In genomic region chr9:129175515-129175824, GRCh38 we compare ENCODE assay signal across 8 cellular contexts. TPM values are rescaled to one million over a fixed set of nuclear protein-coding genes. Genes with fewer than 3 reads are reported as not detected.
DNase-seq lines count a peak whose midpoint lies in the region; ATAC-seq and TF ChIP-seq lines count a peak whose summit lies in the region.

No MANE protein-coding gene starts in this region.

- DNase-seq in NB4 (ENCODE audit: low read depth) = no peak
- DNase-seq in effector memory CD4-positive, alpha-beta T cell = no peak
- no peak for DNase-seq in neural crest cell (ENCODE audit: low read depth, low spot score)
- no peak for DNase-seq in NCI-H1092 treated with DMSO at 0.1 percent for 48 hours (lab: John Stamatoyannopoulos, UW)
- no peak for DNase-seq in anterior cingulate cortex (lab: John Stamatoyannopoulos, UW)
- no peak for DNase-seq in NCI-H187 treated with DMSO at 0.1 percent for 48 hours (lab: John Stamatoyannopoulos, UW)

- peak overlapping the region; percentile 63 to 90 (median 81); a peak in 21 of 22 replicates for H3K27ac ChIP-seq in BLaER1 treated with 17β-estradiol and CSF1 and Interleukin-3, amounts not matched to agents 10 nM and 100 nM
- H3K27ac ChIP-seq in effector memory CD4-positive, alpha-beta T cell (ENCODE audit: insufficient read depth, low read length, poor library complexity, severe bottlenecking) = peak overlapping the region; percentile 50

- H3K27me3 Mint-ChIP-seq in neural crest cell (ENCODE audit: low read depth) = peaks cover 10% of the 10 kb centered on the region

- peak overlapping the region; percentile 90 to 100 (median 100) for H3K4me2 ChIP-seq in BLaER1 treated with 17β-estradiol and CSF1 and Interleukin-3, amounts not matched to agents 10 nM and 100 nM

- no peak for TF ChIP-seq POLR2A in NB4 (IDR thresholded peaks at IDR 0.05; ENCODE audit: extremely low read depth, insufficient read length)

- H3K4me1 ChIP-seq in BLaER1 treated with 17β-estradiol and CSF1 and Interleukin-3, amounts not matched to agents 10 nM and 100 nM = peaks cover 33 to 50% (median 44%) of the 10 kb centered on the region in 10 experiments
- peaks cover 34% of the 10 kb centered on the region for H3K4me1 ChIP-seq in effector memory CD4-positive, alpha-beta T cell (ENCODE audit: control insufficient read depth, insufficient read depth, low read length, poor library complexity, severe bottlenecking)

- peak overlapping the region; percentile 94 for H3K4me3 Mint-ChIP-seq in neural crest cell

- TF ChIP-seq CTCF in NB4 (IDR thresholded peaks at IDR 0.05; ENCODE audit: low read depth, low read length) (no peak), neural crest cell (conservative IDR thresholded peaks at IDR 0.05) (no peak)

- no peak overlapping the region for H3K27ac Mint-ChIP-seq in neural crest cell (ENCODE audit: unreplicated experiment)

- H3K9ac ChIP-seq in BLaER1 treated with 17β-estradiol and CSF1 and Interleukin-3, amounts not matched to agents 10 nM and 100 nM = peak overlapping the region; percentile 73 to 92 (median 82)

- H4K20me1 ChIP-seq in BLaER1 treated with 17β-estradiol and CSF1 and Interleukin-3, amounts not matched to agents 10 nM and 100 nM = peaks cover 0 to 17% (median 14%) of the 10 kb centered on the region in 11 experiments; a peak in 18 of 22 replicates

- H3K4me1 Mint-ChIP-seq in neural crest cell = peaks cover 36% of the 10 kb centered on the region

- H3K36me3 ChIP-seq in BLaER1 treated with 17β-estradiol and CSF1 and Interleukin-3, amounts not matched to agents 10 nM and 100 nM = peaks cover 0 to 5% (median 0%) of the 10 kb centered on the region in 11 experiments; a peak in 1 of 22 replicates
- no peaks in the 10 kb centered on the region for H3K36me3 ChIP-seq in effector memory CD4-positive, alpha-beta T cell (ENCODE audit: control insufficient read depth, insufficient read depth, low read length)

- peaks cover 0 to 57% (median 38%) of the 10 kb centered on the region in 11 experiments; a peak in 19 of 22 replicates for H3K27me3 ChIP-seq in BLaER1 treated with 17β-estradiol and CSF1 and Interleukin-3, amounts not matched to agents 10 nM and 100 nM
- no peaks in the 10 kb centered on the region for H3K27me3 ChIP-seq in effector memory CD4-positive, alpha-beta T cell (replicated peaks; ENCODE audit: control insufficient read depth, insufficient read depth, low read length, poor library complexity, severe bottlenecking)

- H3K9me3 Mint-ChIP-seq in neural crest cell = no peaks in the 10 kb centered on the region

- no peaks in the 10 kb centered on the region for H3K9me3 ChIP-seq in BLaER1 treated with 17β-estradiol and CSF1 and Interleukin-3, amounts not matched to agents 10 nM and 100 nM (replicated peaks in 1 of 11)
- H3K9me3 ChIP-seq in effector memory CD4-positive, alpha-beta T cell (ENCODE audit: control insufficient read depth, low read length) = no peaks in the 10 kb centered on the region

- ATAC-seq in HG03095 (IDR thresholded peaks at IDR 0.05; ENCODE audit: unreplicated experiment) = no peak

- H3K4me3 ChIP-seq in BLaER1 treated with 17β-estradiol and CSF1 and Interleukin-3, amounts not matched to agents 10 nM and 100 nM = peak overlapping the region; percentile 73 to 98 (median 78)
- peak overlapping the region; percentile 53 for H3K4me3 ChIP-seq in NB4 (ENCODE audit: low read depth, low read length)
- peak overlapping the region; percentile 69 for H3K4me3 ChIP-seq in effector memory CD4-positive, alpha-beta T cell (ENCODE audit: insufficient read depth, low read depth, low read length, poor library complexity, severe bottlenecking)

- no peaks in the 10 kb centered on the region for H3K36me3 Mint-ChIP-seq in neural crest cell (ENCODE audit: low read depth)

RNA-seq across cellular contexts. Expression of gene IER5L, which starts 2.6 kb away (rescaled TPM):
- 19.1 and 19.9 TPM in 2 replicates for total RNA-seq in neural crest cell
